ENCODE assay signal across 2 cellular contexts in genomic region chr15:34241376-34242350, GRCh38.
TF ChIP-seq lines count a peak whose summit lies in the region.

No MANE protein-coding gene starts in this region.

TF ChIP-seq in IMR-90, 13 proteins besides CTCF, POLR2A, EP300 and RAD21:
- TF ChIP-seq CHD1 (IDR thresholded peaks at IDR 0.05; ENCODE audit: low read depth, low read length) (no peak), SMC3 (IDR thresholded peaks at IDR 0.05; ENCODE audit: low read depth, low read length) (peak; percentile 39), ELK1 (IDR thresholded peaks at IDR 0.05; ENCODE audit: borderline replicate concordance, low read depth, low read length) (no peak), RFX5 (IDR thresholded peaks at IDR 0.05; ENCODE audit: low read depth, low read length) (no peak)

TF ChIP-seq in WTC11, 78 proteins besides CTCF, POLR2A, EP300 and RAD21:
- TF ChIP-seq ARID4B (CRISPR knock-in tag; IDR thresholded peaks at IDR 0.05; ENCODE audit: borderline replicate concordance) (no peak), ZNF121 (CRISPR knock-in tag; IDR thresholded peaks at IDR 0.05) (no peak), ZNF263 (CRISPR knock-in tag; IDR thresholded peaks at IDR 0.05; ENCODE audit: low read depth) (no peak), NFE2L1 (CRISPR knock-in tag; IDR thresholded peaks at IDR 0.05) (no peak), ZNF512 (CRISPR knock-in tag; IDR thresholded peaks at IDR 0.05; ENCODE audit: borderline replicate concordance) (no peak), ZNF138 (CRISPR knock-in tag; conservative IDR thresholded peaks at IDR 0.05) (no peak), FOXP1 (CRISPR knock-in tag; IDR thresholded peaks at IDR 0.05; ENCODE audit: borderline replicate concordance) (no peak), KAT7 (CRISPR knock-in tag; IDR thresholded peaks at IDR 0.05; ENCODE audit: borderline replicate concordance) (no peak), ELF4 (CRISPR knock-in tag; IDR thresholded peaks at IDR 0.05; ENCODE audit: low read depth) (no peak)
